Comparison of ENCODE assay signal across 8 cellular contexts in genomic region chr1:156420209-156421061, GRCh38. TPM values are rescaled to one million over a fixed set of nuclear protein-coding genes. Genes with fewer than 3 reads are reported as not detected.
A peak's percentile ranks its signal among the peaks of the same experiment; 100 is the strongest.
DNase-seq lines count a peak whose midpoint lies in the region; FAIRE-seq and TF ChIP-seq lines count a peak whose summit lies in the region.

No MANE protein-coding gene starts in this region.

- peak; percentile 72 for DNase-seq in SIG-M5 treated with dmso at 0.1 percent for 504 hours (lab: John Stamatoyannopoulos, UW; ENCODE audit: unreplicated experiment)
- no peak for DNase-seq in SIG-M5 (lab: John Stamatoyannopoulos, UW)
- peak; percentile 86 for DNase-seq in activated CD4-positive, alpha-beta T cell treated with anti-CD3 and anti-CD28 coated beads, Interleukin-2, amount 10 ng/mL, durations not matched to agents 24 days and 14 days
- DNase-seq in esophagus muscularis mucosa (ENCODE audit: extremely low spot score) = no peak
- peak; percentile 43 for DNase-seq in stimulated activated CD4-positive, alpha-beta T cell treated with anti-CD3 and anti-CD28 coated beads, Interleukin-4, amount 100 ng/mL, for 24 hours
- no peak for DNase-seq in RKO (ENCODE audit: low spot score)
- no peak for DNase-seq in OCI-M1 (lab: John Stamatoyannopoulos, UW)
- DNase-seq in RCC 7860 (ENCODE audit: low spot score) = no peak

- peak overlapping the region; percentile 39 to 55 (median 48) for H3K4me3 ChIP-seq in esophagus muscularis mucosa

- no peak overlapping the region for H3K27ac Mint-ChIP-seq in activated CD4-positive, alpha-beta T cell treated with anti-CD3 and anti-CD28 coated beads, Interleukin-2, amount 10 ng/mL, durations not matched to agents 24 days and 14 days

- TF ChIP-seq CTCF in esophagus muscularis mucosa (IDR thresholded peaks at IDR 0.05) = no peak

- TF ChIP-seq EP300 in esophagus muscularis mucosa (IDR thresholded peaks at IDR 0.05) = no peak

- no peak for TF ChIP-seq POLR2A in esophagus muscularis mucosa (IDR thresholded peaks at IDR 0.05; ENCODE audit: low read depth)

- WGBS in esophagus muscularis mucosa = 3% methylated on average over 51 of the region's 68 CpGs

- H3K27ac ChIP-seq in esophagus muscularis mucosa (replicated peaks in 1 of 4) = no peak overlapping the region

- peak overlapping the region; percentile 87 for H3K4me3 Mint-ChIP-seq in activated CD4-positive, alpha-beta T cell treated with anti-CD3 and anti-CD28 coated beads, Interleukin-2, amount 10 ng/mL, durations not matched to agents 24 days and 14 days

- H3K27me3 ChIP-seq in esophagus muscularis mucosa = peaks cover 17 to 100% (median 53%) of the 10 kb centered on the region in 4 donors

- H3K4me1 ChIP-seq in esophagus muscularis mucosa = peaks cover 23 to 27% (median 23%) of the 10 kb centered on the region in 4 donors

- no peaks in the 10 kb centered on the region for H3K36me3 Mint-ChIP-seq in activated CD4-positive, alpha-beta T cell treated with anti-CD3 and anti-CD28 coated beads, Interleukin-2, amount 10 ng/mL, durations not matched to agents 24 days and 14 days (ENCODE audit: low read depth)

- H3K9me3 Mint-ChIP-seq in activated CD4-positive, alpha-beta T cell treated with anti-CD3 and anti-CD28 coated beads, Interleukin-2, amount 10 ng/mL, durations not matched to agents 24 days and 14 days = no peaks in the 10 kb centered on the region

- H3K27me3 Mint-ChIP-seq in activated CD4-positive, alpha-beta T cell treated with anti-CD3 and anti-CD28 coated beads, Interleukin-2, amount 10 ng/mL, durations not matched to agents 24 days and 14 days = peaks cover 91% of the 10 kb centered on the region

- H3K9me3 ChIP-seq in esophagus muscularis mucosa = no peaks in the 10 kb centered on the region

- no peak for FAIRE-seq in RCC 7860 (lab: Jason Lieb, UNC)

- intact Hi-C loops in activated CD4-positive, alpha-beta T cell treated with anti-CD3 and anti-CD28 coated beads, Interleukin-2, amount 10 ng/mL, durations not matched to agents 24 days and 14 days (cut with micrococcal nuclease) = loop anchor here (2.0 kb wide), 1 partner anchor 18 kb away; no protein-coding TSS in a partner anchor
- intact Hi-C loops in esophagus muscularis mucosa (cut with DNase I) = no loop called here

- no peaks in the 10 kb centered on the region for H3K36me3 ChIP-seq in esophagus muscularis mucosa

- peaks cover 14% of the 10 kb centered on the region for H3K4me1 Mint-ChIP-seq in activated CD4-positive, alpha-beta T cell treated with anti-CD3 and anti-CD28 coated beads, Interleukin-2, amount 10 ng/mL, durations not matched to agents 24 days and 14 days

RNA-seq across cellular contexts. Expression of gene RHBG, which starts 51.4 kb away (rescaled TPM):
- not detected in 2 replicates for total RNA-seq in activated CD4-positive, alpha-beta T cell treated with anti-CD3 and anti-CD28 coated beads, Interleukin-2, amount 10 ng/mL, durations not matched to agents 24 days and 14 days
- total RNA-seq in esophagus muscularis mucosa = not detected

Comparison
In these comparisons a context has a peak if more than half of its experiments do, and no peak if none do; other contexts are left out.
1. DNase-seq: peak in SIG-M5 treated with dmso at 0.1 percent for 504 hours (single experiment), activated CD4-positive, alpha-beta T cell treated with anti-CD3 and anti-CD28 coated beads, Interleukin-2, amount 10 ng/mL, durations not matched to agents 24 days and 14 days (single experiment) and stimulated activated CD4-positive, alpha-beta T cell treated with anti-CD3 and anti-CD28 coated beads, Interleukin-4, amount 100 ng/mL, for 24 hours (single experiment); none in SIG-M5 (single experiment), esophagus muscularis mucosa (single experiment), RKO (single experiment), OCI-M1 (single experiment) and RCC 7860 (single experiment).